In genomic region chr17:77120866-77121265, GRCh38 we compare ENCODE assay signal across 8 cellular contexts. TPM values are rescaled to one million over a fixed set of nuclear protein-coding genes. Genes with fewer than 3 reads are reported as not detected.
DNase-seq lines count a peak whose midpoint lies in the region; ATAC-seq and TF ChIP-seq lines count a peak whose summit lies in the region.
"Had no signal": no experiment of that assay in that cellular context is flagged by ENCODE, and none has a peak within 500 bp of the region (broad histone marks: within the 10 kb centered on the region; RNA-seq: fewer than 3 reads in every experiment).

No MANE protein-coding gene starts in this region.

- no peak for DNase-seq in RWPE1 (ENCODE audit: low spot score)
- DNase-seq in mesenchymal stem cell: no peak
- DNase-seq in tibial artery: no peak
- DNase-seq in CD14-positive monocyte (ENCODE audit: low spot score): no peak
- no peak for DNase-seq in NCI-H1436 (lab: John Stamatoyannopoulos, UW)
- DNase-seq: NK-92 treated with Interleukin-12 subunit alpha and Interleukin-12 subunit beta, amount 100 ng/mL, for 24 hours had no signal

- H2BK12ac ChIP-seq in mesenchymal stem cell (ENCODE audit: low read length in 2 of 2): peak overlapping the region; percentile 64 to 91

- peak overlapping the region; percentile 46 for H2BK5ac ChIP-seq in mesenchymal stem cell (ENCODE audit: low read depth, low read length, poor library complexity, severe bottlenecking)

- WGBS in mesenchymal stem cell: 94% methylated on average over 7 of the region's 7 CpGs

- H4K91ac ChIP-seq in mesenchymal stem cell (ENCODE audit: low read length): peak overlapping the region; percentile 3

- H2AK5ac ChIP-seq in mesenchymal stem cell (ENCODE audit: low read length, severe bottlenecking): peak overlapping the region; percentile 81

- H3K79me1 ChIP-seq in mesenchymal stem cell (replicated peaks; ENCODE audit: low read length, poor library complexity, severe bottlenecking): no peaks in the 10 kb centered on the region

- H3K9ac ChIP-seq in mesenchymal stem cell (ENCODE audit: low read length): peak overlapping the region; percentile 23

- POLR2A ChIA-PET in RWPE1 (lab: Yijun Ruan, JAX; ENCODE audit: low non-redundant PET): no interaction called here

- peak overlapping the region in 1 of 2 experiments; percentile 57 for H3K14ac ChIP-seq in mesenchymal stem cell (ENCODE audit: low read length in 2 of 2)

- no peaks in the 10 kb centered on the region for H3K27me3 ChIP-seq in mesenchymal stem cell (ENCODE audit: control insufficient read depth in 1 of 2, insufficient read depth in 1 of 2, low read length in 2 of 2)
- no peaks in the 10 kb centered on the region for H3K27me3 ChIP-seq in tibial artery

- H3K27ac ChIP-seq in RWPE1 (peak overlapping the region; percentile 19), cingulate gyrus (ENCODE audit: low read depth, low read length) (peak overlapping the region; percentile 39), mesenchymal stem cell (ENCODE audit: low read length, poor library complexity, severe bottlenecking) (no peak overlapping the region), tibial artery (peak overlapping the region; percentile 39 to 50)

- no peak overlapping the region for H3K4me3 ChIP-seq in mesenchymal stem cell (ENCODE audit: insufficient read depth in 1 of 2, low read depth in 1 of 2, low read length in 2 of 2)
- no peak overlapping the region for H3K4me3 ChIP-seq in tibial artery

- H2AFZ ChIP-seq in mesenchymal stem cell (ENCODE audit: low read depth, low read length): no peak overlapping the region

- H3K27me3 Mint-ChIP-seq in CD14-positive monocyte (ENCODE audit: low read depth in 3 of 3): peaks cover 0 to 6% (median 2%) of the 10 kb centered on the region in 3 donors

- TF ChIP-seq CTCF in RWPE1 (conservative IDR thresholded peaks at IDR 0.05; ENCODE audit: low read depth) (no peak), tibial artery (IDR thresholded peaks at IDR 0.05) (no peak), CD14-positive monocyte (IDR thresholded peaks at IDR 0.05) (no peak)

- H2BK120ac ChIP-seq in mesenchymal stem cell (ENCODE audit: low read depth, low read length): peak overlapping the region; percentile 21

- no peaks in the 10 kb centered on the region for H3K36me3 ChIP-seq in mesenchymal stem cell (ENCODE audit: control insufficient read depth in 1 of 2, insufficient read depth in 2 of 2, low read depth in 1 of 2, low read length in 2 of 2)
- H3K36me3 ChIP-seq in tibial artery: no peaks in the 10 kb centered on the region

- H3K4me2 ChIP-seq in mesenchymal stem cell (ENCODE audit: low read length, poor library complexity, severe bottlenecking): no peak overlapping the region

- CTCF ChIA-PET in RWPE1 (lab: Yijun Ruan, JAX): interaction anchor here (0.6 to 0.7 kb wide), 2 partner anchors 14 to 84 kb away, joined by 3 read pairs; no protein-coding TSS in a partner anchor

- no peak overlapping the region for H3K4me3 Mint-ChIP-seq in CD14-positive monocyte

- H2BK15ac ChIP-seq in mesenchymal stem cell (ENCODE audit: low read depth, poor library complexity, severe bottlenecking): peak overlapping the region; percentile 19

- no peak overlapping the region for H3K23ac ChIP-seq in mesenchymal stem cell (ENCODE audit: low read length in 2 of 2)

- no peak for ATAC-seq in HG02623 (IDR thresholded peaks at IDR 0.05; ENCODE audit: unreplicated experiment)

- intact Hi-C loops in tibial artery (cut with DNase I; ENCODE audit: low total_unique reads) (no loop called here), CD14-positive monocyte (cut with micrococcal nuclease) (no loop called here)

- no peak overlapping the region for H3K27ac Mint-ChIP-seq in CD14-positive monocyte

- H3K4ac ChIP-seq in mesenchymal stem cell (ENCODE audit: low read depth in 1 of 2, low read length in 2 of 2): peak overlapping the region; percentile 16 to 91

- H3K18ac ChIP-seq in mesenchymal stem cell (ENCODE audit: low read depth in 1 of 2, low read length in 2 of 2): peak overlapping the region; percentile 84 to 94

- peak overlapping the region; percentile 78 for H4K8ac ChIP-seq in mesenchymal stem cell (ENCODE audit: low read length)

- H3K4me1 ChIP-seq in mesenchymal stem cell (ENCODE audit: control insufficient read depth, insufficient read depth, low read depth, low read length) (peaks cover 22% of the 10 kb centered on the region), tibial artery (peaks cover 0 to 40% (median 15%) of the 10 kb centered on the region in 4 donors)

- peaks cover 32% of the 10 kb centered on the region for H3K4me1 Mint-ChIP-seq in CD14-positive monocyte

- H3K9me3 ChIP-seq in mesenchymal stem cell (ENCODE audit: control insufficient read depth, low read length): no peaks in the 10 kb centered on the region
- H3K9me3 ChIP-seq in tibial artery: no peaks in the 10 kb centered on the region

- H3K9me3 Mint-ChIP-seq in CD14-positive monocyte: no peaks in the 10 kb centered on the region

- H3K36me3 Mint-ChIP-seq in CD14-positive monocyte: peaks cover 0 to 3% of the 10 kb centered on the region in 2 donors

RNA-seq across cellular contexts. Expression of gene SEC14L1, which starts 19.9 kb away (rescaled TPM):
- 101 TPM for polyA plus RNA-seq in mesenchymal stem cell (2013, experiment 1 of 2)
- 107 TPM for polyA plus RNA-seq in mesenchymal stem cell (2013, experiment 2 of 2)
- polyA plus RNA-seq in CD14-positive monocyte: 10 to 100 TPM; 34.1 to 43.2 TPM
